ENCODE assay signal across 1 cellular context in genomic region chr16:54422159-54422558, GRCh38.
TF ChIP-seq lines count a peak whose summit lies in the region.

No MANE protein-coding gene starts in this region.

TF ChIP-seq in WTC11, 78 proteins besides CTCF, POLR2A, EP300 and RAD21 (continued from another document):
- TF ChIP-seq ZSCAN18 (CRISPR knock-in tag; IDR thresholded peaks at IDR 0.05) (no peak), GABPB1 (CRISPR knock-in tag; IDR thresholded peaks at IDR 0.05) (no peak), FOXJ3 (CRISPR knock-in tag; IDR thresholded peaks at IDR 0.05; ENCODE audit: borderline replicate concordance) (no peak), ZNF671 (CRISPR knock-in tag; IDR thresholded peaks at IDR 0.05) (no peak), CBFB (CRISPR knock-in tag; IDR thresholded peaks at IDR 0.05; ENCODE audit: low read depth) (no peak), ZNF532 (CRISPR knock-in tag; IDR thresholded peaks at IDR 0.05; ENCODE audit: borderline replicate concordance) (no peak), SMAD4 (CRISPR knock-in tag; IDR thresholded peaks at IDR 0.05) (no peak), FOXP1 (CRISPR knock-in tag; IDR thresholded peaks at IDR 0.05; ENCODE audit: borderline replicate concordance) (no peak)
